ENCODE assay signal across 15 cellular contexts in the genomic region with DNA sequence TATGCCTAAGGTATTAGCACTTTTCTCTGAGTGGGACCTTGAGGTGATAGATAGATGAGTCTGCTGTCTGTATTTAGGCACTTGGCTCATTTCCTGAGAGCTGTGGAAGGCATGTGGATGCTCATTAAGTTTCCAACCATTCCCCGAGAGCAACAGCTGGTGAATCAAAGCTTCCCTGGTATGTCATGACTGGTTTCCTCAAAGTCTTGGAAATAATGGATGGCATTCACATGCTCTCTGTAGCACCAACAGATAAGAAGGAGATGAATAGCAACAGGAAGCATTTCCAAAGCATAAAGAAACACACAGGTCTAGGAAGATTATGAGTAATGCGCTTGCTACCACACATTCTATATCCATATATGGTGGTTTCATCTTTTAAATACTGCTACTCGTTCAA.
DNase-seq lines count a peak whose midpoint lies in the region; ATAC-seq and TF ChIP-seq lines count a peak whose summit lies in the region.
"Had no signal": no experiment of that assay in that cellular context is flagged by ENCODE, and none has a peak within 500 bp of the region (broad histone marks: within the 10 kb centered on the region; RNA-seq: fewer than 3 reads in every experiment).

No MANE protein-coding gene starts in this region.

- H3K4me3 Mint-ChIP-seq in activated naive CD4-positive, alpha-beta T cell treated with anti-CD3 and anti-CD28 coated beads, Interleukin-2, amount 10 ng/mL, durations not matched to agents 7 days and 5 days, result no peak overlapping the region
- H3K4me3 Mint-ChIP-seq: activated CD4-positive, alpha-beta T cell treated with anti-CD3 and anti-CD28 coated beads for 36 hours; activated T-helper 1 cell treated with anti-CD3 and anti-CD28 coated beads, Interleukin-12 subunit alpha, Interleukin-12 subunit beta, Interleukin-2, Interleukin-4 antibody, amounts not matched to agents 30 ng/mL and 10 ng/mL and 1 ng/mL, durations not matched to agents 14 hours and 24 hours and 36 hours had no signal

- H3K36me3 Mint-ChIP-seq in activated naive CD4-positive, alpha-beta T cell treated with anti-CD3 and anti-CD28 coated beads, Interleukin-2, amount 10 ng/mL, durations not matched to agents 7 days and 5 days, result no peaks in the 10 kb centered on the region

- no peaks in the 10 kb centered on the region for H3K36me3 ChIP-seq in right lobe of liver

- no peaks in the 10 kb centered on the region for H3K4me1 ChIP-seq in right lobe of liver

- CTCF ChIA-PET in activated naive CD4-positive, alpha-beta T cell treated with anti-CD3 and anti-CD28 coated beads, Interleukin-2, amount 10 ng/mL, durations not matched to agents 7 days and 5 days (lab: Charles Lee), result interaction anchor here (1.1 kb wide), 1 partner anchor 8 kb away, joined by 3 read pairs; no protein-coding TSS in a partner anchor

- no peaks in the 10 kb centered on the region for H3K9me3 Mint-ChIP-seq in activated naive CD4-positive, alpha-beta T cell treated with anti-CD3 and anti-CD28 coated beads, Interleukin-2, amount 10 ng/mL, durations not matched to agents 7 days and 5 days
- H3K9me3 Mint-ChIP-seq: activated T-helper 1 cell treated with anti-CD3 and anti-CD28 coated beads, Interleukin-12 subunit alpha, Interleukin-12 subunit beta, Interleukin-2, Interleukin-4 antibody, amounts not matched to agents 30 ng/mL and 10 ng/mL and 1 ng/mL, durations not matched to agents 14 hours and 24 hours and 36 hours had no signal

- ATAC-seq in right lobe of liver, result no peak
- no peak for ATAC-seq in HG03139 (IDR thresholded peaks at IDR 0.05; ENCODE audit: unreplicated experiment)
- ATAC-seq: activated CD4-positive, alpha-beta T cell treated with anti-CD3 and anti-CD28 coated beads for 36 hours; left colon had no signal

- H3K4me3 ChIP-seq in AG09309 (ENCODE audit: control insufficient read depth, low read depth, low read length) (no peak overlapping the region), choroid plexus epithelial cell (ENCODE audit: low read depth, low read length) (no peak overlapping the region), right lobe of liver (no peak overlapping the region)

- TF ChIP-seq CTCF in AG09309 (IDR thresholded peaks at IDR 0.05; ENCODE audit: control insufficient read depth, insufficient read depth, low read depth, low read length, missing control alignments) (no peak), choroid plexus epithelial cell (conservative IDR thresholded peaks at IDR 0.05; ENCODE audit: low read depth, low read length) (no peak), right lobe of liver (IDR thresholded peaks at IDR 0.05) (no peak)

- no peaks in the 10 kb centered on the region for H3K9me3 ChIP-seq in right lobe of liver

- no peak overlapping the region for H3K27ac ChIP-seq in right lobe of liver

- TF ChIP-seq POLR2A in right lobe of liver (IDR thresholded peaks at IDR 0.05), result no peak

- WGBS in right lobe of liver (ENCODE audit: insufficient coverage, low coverage, low lambda C conversion rate, missing lambda C conversion rate), result 60% methylated on average over 3 of the region's 3 CpGs

- DNase-seq in AG09309 (ENCODE audit: low read depth), result peak; percentile 31
- DNase-seq in NCI-H226, result peak; percentile 90
- DNase-seq in choroid plexus epithelial cell (ENCODE audit: low read depth), result peak; percentile 79
- peak; percentile 15 for DNase-seq in left kidney (ENCODE audit: low read depth, low spot score)
- no peak for DNase-seq in stimulated activated CD4-positive, alpha-beta T cell treated with anti-CD3 and anti-CD28 coated beads, Interleukin-4, amount 100 ng/mL, for 1 hour
- no peak for DNase-seq in right lobe of liver
- DNase-seq in activated naive CD4-positive, alpha-beta T cell treated with anti-CD3 and anti-CD28 coated beads, Interleukin-2, amount 10 ng/mL, durations not matched to agents 7 days and 5 days, result no peak
- DNase-seq: activated CD4-positive, alpha-beta T cell treated with anti-CD3 and anti-CD28 coated beads for 36 hours; DND-41; left colon; NCI-H1694; NCI-H748 treated with DMSO at 0.1 percent for 48 hours; nucleus accumbens had no signal

- peaks cover 11% of the 10 kb centered on the region for H3K4me1 Mint-ChIP-seq in activated naive CD4-positive, alpha-beta T cell treated with anti-CD3 and anti-CD28 coated beads, Interleukin-2, amount 10 ng/mL, durations not matched to agents 7 days and 5 days

- H3K27me3 Mint-ChIP-seq in activated naive CD4-positive, alpha-beta T cell treated with anti-CD3 and anti-CD28 coated beads, Interleukin-2, amount 10 ng/mL, durations not matched to agents 7 days and 5 days, result peaks cover under 1% of the 10 kb centered on the region
- H3K27me3 Mint-ChIP-seq: activated CD4-positive, alpha-beta T cell treated with anti-CD3 and anti-CD28 coated beads for 36 hours had no signal

- no peak overlapping the region for H3K27ac Mint-ChIP-seq in activated naive CD4-positive, alpha-beta T cell treated with anti-CD3 and anti-CD28 coated beads, Interleukin-2, amount 10 ng/mL, durations not matched to agents 7 days and 5 days
- H3K27ac Mint-ChIP-seq: activated CD4-positive, alpha-beta T cell treated with anti-CD3 and anti-CD28 coated beads for 36 hours; activated T-helper 1 cell treated with anti-CD3 and anti-CD28 coated beads, Interleukin-12 subunit alpha, Interleukin-12 subunit beta, Interleukin-2, Interleukin-4 antibody, amounts not matched to agents 30 ng/mL and 10 ng/mL and 1 ng/mL, durations not matched to agents 14 hours and 24 hours and 36 hours had no signal

- H3K27me3 ChIP-seq in right lobe of liver, result no peaks in the 10 kb centered on the region

- intact Hi-C loops in right lobe of liver (cut with DNase I), result no loop called here

Comparison
In these comparisons a context has a peak if more than half of its experiments do, and no peak if none do; other contexts are left out.
1. DNase-seq: peak in AG09309 (single experiment), NCI-H226 (single experiment), choroid plexus epithelial cell (single experiment) and left kidney (single experiment); none in stimulated activated CD4-positive, alpha-beta T cell treated with anti-CD3 and anti-CD28 coated beads, Interleukin-4, amount 100 ng/mL, for 1 hour (single experiment), right lobe of liver (0 of 3) and activated naive CD4-positive, alpha-beta T cell treated with anti-CD3 and anti-CD28 coated beads, Interleukin-2, amount 10 ng/mL, durations not matched to agents 7 days and 5 days (single experiment).